ENCODE assay signal across 23 cellular contexts in the genomic region with DNA sequence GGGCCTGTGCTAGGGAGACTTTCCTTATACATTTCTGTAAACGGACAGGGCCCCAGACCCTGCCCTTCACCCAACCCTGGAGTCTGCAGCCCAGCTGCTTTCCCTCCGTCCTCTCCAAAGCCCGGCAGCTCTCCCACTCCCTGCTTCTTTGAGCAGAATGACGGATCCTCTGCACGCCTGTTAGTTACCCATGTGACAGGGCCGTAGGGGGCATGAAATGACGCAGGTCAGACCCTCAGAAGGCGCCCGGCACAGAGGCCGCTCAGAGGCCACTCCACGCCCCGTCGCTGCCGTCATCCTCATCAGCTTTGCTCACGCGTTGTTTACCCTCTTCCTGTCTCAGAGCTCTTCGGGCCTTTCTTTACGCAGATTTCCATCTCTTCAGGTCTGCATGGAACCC.
A peak's percentile ranks its signal among the peaks of the same experiment; 100 is the strongest.
DNase-seq lines count a peak whose midpoint lies in the region; ATAC-seq and TF ChIP-seq lines count a peak whose summit lies in the region.
"Had no signal": no experiment of that assay in that cellular context is flagged by ENCODE, and none has a peak within 500 bp of the region (broad histone marks: within the 10 kb centered on the region; RNA-seq: fewer than 3 reads in every experiment).

No MANE protein-coding gene starts in this region.

- H3K36me3 ChIP-seq in mesodermal cell (ENCODE audit: control insufficient read depth, insufficient read depth, low read length) (peaks cover 48% of the 10 kb centered on the region), ascending aorta (no peaks in the 10 kb centered on the region)
- H3K36me3 ChIP-seq: BLaER1 had no signal

- H3K4me3 Mint-ChIP-seq in endothelial cell (ENCODE audit: unreplicated experiment) = peak overlapping the region; percentile 21
- H3K4me3 Mint-ChIP-seq in stimulated activated memory B cell treated with anti-CD40 and anti-IgM and Interleukin-4, amounts not matched to agents 10 μg/mL and 1 μg/mL and 100 μg/mL, for 72 hours = no peak overlapping the region
- H3K4me3 Mint-ChIP-seq: activated CD4-positive, alpha-beta memory T cell treated with anti-CD3 and anti-CD28 coated beads for 36 hours; activated naive CD8-positive, alpha-beta T cell; dendritic cell treated with granulocyte-macrophage colony-stimulating factor and Interleukin-4, amounts not matched to agents 40 ng/mL and 50 ng/mL, for 4 days; stimulated activated naive CD8-positive, alpha-beta T cell treated with anti-CD3 and anti-CD28 coated beads, Interleukin-15, Interleukin-2, amounts not matched to agents 100 ng/mL and 50 ng/mL, for 24 hours had no signal

- 87 to 89% methylated on average over 18 of the region's 18 CpGs for WGBS in mesodermal cell (ENCODE audit: insufficient coverage in 2 of 2), 2 experiments

- H3K4me3 ChIP-seq in mesodermal cell (ENCODE audit: extremely low read depth, insufficient read depth, low read length, poor library complexity, severe bottlenecking) = no peak overlapping the region
- H3K4me3 ChIP-seq in ascending aorta = no peak overlapping the region
- H3K4me3 ChIP-seq: BLaER1, psoas muscle, SJSA1 had no signal

- H3K4me1 ChIP-seq in mesodermal cell (ENCODE audit: control insufficient read depth, insufficient read depth, low read length, poor library complexity, severe bottlenecking) (peaks cover 27% of the 10 kb centered on the region), ascending aorta (no peaks in the 10 kb centered on the region)

- DNase-seq in RWPE1 (ENCODE audit: low spot score) (no peak), endothelial cell (ENCODE audit: low spot score) (no peak), DMS 273 (lab: John Stamatoyannopoulos, UW; ENCODE audit: unreplicated experiment) (no peak), ascending aorta (ENCODE audit: low spot score in 2 of 2) (no peak)
- DNase-seq in activated T-cell treated with anti-CD3 and anti-CD28 coated beads, Interleukin-2, amount 50 U/mL, for 1 hour = no peak
- DNase-seq: ACHN; activated CD4-positive, alpha-beta memory T cell treated with anti-CD3 and anti-CD28 coated beads for 36 hours; activated CD4-positive, CD25-positive, alpha-beta regulatory T cell treated with anti-CD3 and anti-CD28 coated beads, Interleukin-2, amount 50 U/mL, for 72 hours; aorta; caudate nucleus; HCEC 1CT; NCI-H1417; NCI-H2029 treated with DMSO at 0.1 percent for 48 hours; NCI-H2227 treated with DMSO at 0.1 percent for 48 hours had no signal

- no peak for ATAC-seq in stimulated activated memory B cell treated with anti-CD40 and anti-IgM and Interleukin-4, amounts not matched to agents 10 μg/mL and 1 μg/mL and 100 μg/mL, for 72 hours
- ATAC-seq: psoas muscle had no signal

- peaks cover 32% of the 10 kb centered on the region for H3K36me3 Mint-ChIP-seq in endothelial cell (ENCODE audit: low read depth, unreplicated experiment)
- no peaks in the 10 kb centered on the region for H3K36me3 Mint-ChIP-seq in stimulated activated memory B cell treated with anti-CD40 and anti-IgM and Interleukin-4, amounts not matched to agents 10 μg/mL and 1 μg/mL and 100 μg/mL, for 72 hours
- H3K36me3 Mint-ChIP-seq: activated CD4-positive, alpha-beta memory T cell treated with anti-CD3 and anti-CD28 coated beads for 36 hours; activated naive CD8-positive, alpha-beta T cell had no signal

- H3K4me1 Mint-ChIP-seq in endothelial cell (ENCODE audit: unreplicated experiment) = peaks cover 22% of the 10 kb centered on the region
- peaks cover 30% of the 10 kb centered on the region for H3K4me1 Mint-ChIP-seq in stimulated activated memory B cell treated with anti-CD40 and anti-IgM and Interleukin-4, amounts not matched to agents 10 μg/mL and 1 μg/mL and 100 μg/mL, for 72 hours

- peak overlapping the region; percentile 99 for H3K27ac ChIP-seq in RWPE1
- peak overlapping the region; percentile 59 for H3K27ac ChIP-seq in mesodermal cell (ENCODE audit: low read depth, low read length, severe bottlenecking)
- H3K27ac ChIP-seq in ascending aorta = no peak overlapping the region
- H3K27ac ChIP-seq: BLaER1, psoas muscle, SJSA1 had no signal

- TF ChIP-seq CTCF in RWPE1 (conservative IDR thresholded peaks at IDR 0.05; ENCODE audit: low read depth) = no peak
- TF ChIP-seq CTCF in endothelial cell (IDR thresholded peaks at IDR 0.05; ENCODE audit: unreplicated experiment) = no peak
- TF ChIP-seq CTCF in ascending aorta (IDR thresholded peaks at IDR 0.05) = no peak

- H3K9me3 ChIP-seq in mesodermal cell (ENCODE audit: control insufficient read depth, low read length) (no peaks in the 10 kb centered on the region), ascending aorta (no peaks in the 10 kb centered on the region)
- H3K9me3 ChIP-seq: BLaER1, psoas muscle, SJSA1 had no signal

- intact Hi-C loops in ascending aorta (cut with DNase I) = no loop called here

- peaks cover 7% of the 10 kb centered on the region for H3K27me3 Mint-ChIP-seq in endothelial cell (ENCODE audit: unreplicated experiment)
- H3K27me3 Mint-ChIP-seq in stimulated activated memory B cell treated with anti-CD40 and anti-IgM and Interleukin-4, amounts not matched to agents 10 μg/mL and 1 μg/mL and 100 μg/mL, for 72 hours = peaks cover 35% of the 10 kb centered on the region
- H3K27me3 Mint-ChIP-seq: activated CD4-positive, alpha-beta memory T cell treated with anti-CD3 and anti-CD28 coated beads for 36 hours had no signal

- H3K27me3 ChIP-seq in ascending aorta = no peaks in the 10 kb centered on the region
- H3K27me3 ChIP-seq: BLaER1, SJSA1 had no signal

- no peaks in the 10 kb centered on the region for H3K9me3 Mint-ChIP-seq in endothelial cell (ENCODE audit: unreplicated experiment)
- H3K9me3 Mint-ChIP-seq in stimulated activated memory B cell treated with anti-CD40 and anti-IgM and Interleukin-4, amounts not matched to agents 10 μg/mL and 1 μg/mL and 100 μg/mL, for 72 hours = no peaks in the 10 kb centered on the region
- H3K9me3 Mint-ChIP-seq: activated CD4-positive, alpha-beta memory T cell treated with anti-CD3 and anti-CD28 coated beads for 36 hours; activated T-helper 2 cell treated with anti-CD3 and anti-CD28 coated beads, Interferon-gamma antibody, Interleukin-2, Interleukin-4, amounts not matched to agents 10 μg/mL and 5 μg/mL and 100 μg/mL, durations not matched to agents 14 hours and 24 hours and 36 hours; dendritic cell treated with granulocyte-macrophage colony-stimulating factor and Interleukin-4, amounts not matched to agents 40 ng/mL and 50 ng/mL, for 4 days; stimulated activated naive CD8-positive, alpha-beta T cell treated with anti-CD3 and anti-CD28 coated beads, Interleukin-15, Interleukin-2, amounts not matched to agents 100 ng/mL and 50 ng/mL, for 24 hours had no signal

- CTCF ChIA-PET in RWPE1 (lab: Yijun Ruan, JAX) = interaction anchor here (0.6 kb wide), 1 partner anchor 97 kb away, joined by 4 read pairs; no protein-coding TSS in a partner anchor

- H3K27ac Mint-ChIP-seq in endothelial cell (ENCODE audit: unreplicated experiment) = no peak overlapping the region
- H3K27ac Mint-ChIP-seq in stimulated activated memory B cell treated with anti-CD40 and anti-IgM and Interleukin-4, amounts not matched to agents 10 μg/mL and 1 μg/mL and 100 μg/mL, for 72 hours = peak overlapping the region; percentile 79
- H3K27ac Mint-ChIP-seq: activated CD4-positive, alpha-beta memory T cell treated with anti-CD3 and anti-CD28 coated beads for 36 hours; activated naive CD8-positive, alpha-beta T cell; activated T-helper 2 cell treated with anti-CD3 and anti-CD28 coated beads, Interferon-gamma antibody, Interleukin-2, Interleukin-4, amounts not matched to agents 10 μg/mL and 5 μg/mL and 100 μg/mL, durations not matched to agents 14 hours and 24 hours and 36 hours; dendritic cell treated with granulocyte-macrophage colony-stimulating factor and Interleukin-4, amounts not matched to agents 40 ng/mL and 50 ng/mL, for 4 days; stimulated activated naive CD8-positive, alpha-beta T cell treated with anti-CD3 and anti-CD28 coated beads, Interleukin-15, Interleukin-2, amounts not matched to agents 100 ng/mL and 50 ng/mL, for 24 hours had no signal

- POLR2A ChIA-PET in RWPE1 (lab: Yijun Ruan, JAX; ENCODE audit: low non-redundant PET) = interaction anchor here (0.5 kb wide), 1 partner anchor 141 kb away, joined by 3 read pairs; the partner anchor contains the start of gene SLC37A3

Comparison
In these comparisons a context has a peak if more than half of its experiments do, and no peak if none do; other contexts are left out.
1. H3K27ac ChIP-seq: peak in RWPE1 (single experiment) and mesodermal cell (single experiment); none in ascending aorta (0 of 2).